Comparison of ENCODE assay signal across 25 cellular contexts in the genomic region with DNA sequence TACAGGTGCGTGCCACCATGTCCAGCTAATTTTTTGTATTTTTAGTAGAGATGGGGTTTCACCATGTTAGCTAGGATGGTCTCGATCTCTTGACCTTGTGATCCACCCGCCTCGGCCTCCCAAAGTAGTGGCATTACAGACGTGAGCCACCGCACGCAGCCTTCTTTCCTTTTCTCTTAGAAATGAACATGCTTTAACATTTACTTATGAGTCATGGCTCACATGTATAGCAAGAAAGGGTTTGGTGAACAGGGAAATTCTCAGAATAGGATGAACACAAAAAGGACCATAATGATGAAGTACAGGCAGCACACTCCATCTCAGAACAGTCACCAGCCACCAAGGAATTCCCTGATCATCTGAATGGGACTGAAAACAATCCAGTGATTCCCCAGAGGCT. TPM values are rescaled to one million over a fixed set of nuclear protein-coding genes. Genes with fewer than 3 reads are reported as not detected.
DNase-seq lines count a peak whose midpoint lies in the region; ATAC-seq, FAIRE-seq and TF ChIP-seq lines count a peak whose summit lies in the region.
"Had no signal": no experiment of that assay in that cellular context is flagged by ENCODE, and none has a peak within 500 bp of the region (broad histone marks: within the 10 kb centered on the region; RNA-seq: fewer than 3 reads in every experiment).

No MANE protein-coding gene starts in this region.

- no peak overlapping the region for H2BK120ac ChIP-seq in neuronal stem cell (ENCODE audit: low read depth, low read length)

- no CpG with 5 or more reads among the region's 7 CpGs for WGBS in neuronal stem cell (ENCODE audit: extremely low coverage in 2 of 2, insufficient read length in 2 of 2, insufficient replicate concordance in 1 of 2), 2 donors
- WGBS in small intestine, 3 donors: 94 to 97% (median 95%) methylated on average over 7 of the region's 7 CpGs

- peak overlapping the region; percentile 26 for H3K4me3 Mint-ChIP-seq in natural killer cell treated with Interleukin-12 subunit alpha and Interleukin-12 subunit beta and Interleukin-15 and Interleukin-18, amount 100 ng/mL, for 72 hours
- no peak overlapping the region for H3K4me3 Mint-ChIP-seq in natural killer cell
- peak overlapping the region; percentile 58 for H3K4me3 Mint-ChIP-seq in activated T-helper 17 cell treated with anti-CD3 and anti-CD28 coated beads, Interleukin-2, amount 50 U/mL, for 72 hours
- H3K4me3 Mint-ChIP-seq: CD8-positive, alpha-beta memory T cell had no signal

- DNase-seq in activated CD4-positive, alpha-beta T cell treated with anti-CD3 and anti-CD28 coated beads for 48 hours: peak; percentile 9
- no peak for DNase-seq in activated CD4-positive, alpha-beta T cell treated with anti-CD3 and anti-CD28 coated beads for 1 hour
- DNase-seq in natural killer cell treated with Interleukin-12 subunit alpha and Interleukin-12 subunit beta and Interleukin-15 and Interleukin-18, amount 100 ng/mL, for 72 hours (ENCODE audit: low spot score): no peak
- DNase-seq in natural killer cell (no peak), neuronal stem cell (ENCODE audit: low spot score) (no peak), hypothalamus (lab: John Stamatoyannopoulos, UW) (no peak), small intestine (no peak)
- DNase-seq: AML-193; Calu3; CD8-positive, alpha-beta memory T cell; DMS153; GOT3; NCI-H1105; NCI-H146; NCI-H2029; NCI-H226; NCI-H524; NCI-H774; NK-92 treated with Interleukin-12 subunit alpha and Interleukin-12 subunit beta, amount 100 ng/mL, for 24 hours; SIG-M5 had no signal

- H3K4me1 ChIP-seq in neuronal stem cell (ENCODE audit: control insufficient read depth in 2 of 2, insufficient read depth in 1 of 2, low read depth in 1 of 2, low read length in 2 of 2) (no peaks in the 10 kb centered on the region), small intestine (ENCODE audit: control insufficient read depth in 2 of 2, insufficient read depth in 1 of 2, low read depth in 1 of 2, low read length in 1 of 2) (no peaks in the 10 kb centered on the region)

- no peak for FAIRE-seq in small intestine (lab: Jason Lieb, UNC)
- FAIRE-seq: GM18507, HTR-8/SVneo had no signal

- no peak overlapping the region for H2AK5ac ChIP-seq in neuronal stem cell (ENCODE audit: low read depth, low read length)

- no peak overlapping the region for H4K8ac ChIP-seq in neuronal stem cell (ENCODE audit: low read depth, low read length)

- H3K18ac ChIP-seq in neuronal stem cell (ENCODE audit: low read length): no peak overlapping the region

- no peak overlapping the region for H3K4me2 ChIP-seq in neuronal stem cell (ENCODE audit: insufficient read depth, low read length, poor library complexity, severe bottlenecking)

- no peak overlapping the region for H2BK5ac ChIP-seq in neuronal stem cell (ENCODE audit: low read length)

- TF ChIP-seq CTCF in natural killer cell (IDR thresholded peaks at IDR 0.05): no peak

- no peak overlapping the region for H2BK15ac ChIP-seq in neuronal stem cell (ENCODE audit: low read length)

- no peaks in the 10 kb centered on the region for H3K79me1 ChIP-seq in neuronal stem cell (ENCODE audit: low read depth, low read length)

- no peaks in the 10 kb centered on the region for H3K9me3 ChIP-seq in neuronal stem cell (replicated peaks in 1 of 2; ENCODE audit: control insufficient read depth in 2 of 2, insufficient read depth in 1 of 2, low read depth in 1 of 2, low read length in 2 of 2)
- H3K9me3 ChIP-seq in small intestine (ENCODE audit: control insufficient read depth, low read depth): no peaks in the 10 kb centered on the region

- H3K4ac ChIP-seq in neuronal stem cell (ENCODE audit: low read length): no peak overlapping the region

- H4K91ac ChIP-seq in neuronal stem cell (ENCODE audit: low read depth, low read length, poor library complexity): no peak overlapping the region

- H3K36me3 Mint-ChIP-seq in natural killer cell treated with Interleukin-12 subunit alpha and Interleukin-12 subunit beta and Interleukin-15 and Interleukin-18, amount 100 ng/mL, for 72 hours: no peaks in the 10 kb centered on the region
- H3K36me3 Mint-ChIP-seq in natural killer cell: no peaks in the 10 kb centered on the region
- peaks cover 6% of the 10 kb centered on the region for H3K36me3 Mint-ChIP-seq in activated T-helper 17 cell treated with anti-CD3 and anti-CD28 coated beads, Interleukin-2, amount 50 U/mL, for 72 hours (ENCODE audit: low read depth)
- H3K36me3 Mint-ChIP-seq: CD8-positive, alpha-beta memory T cell had no signal

- H2AFZ ChIP-seq in neuronal stem cell (ENCODE audit: low read length): no peak overlapping the region

- peak overlapping the region in 1 of 2 donors; percentile 53 for H3K27ac Mint-ChIP-seq in natural killer cell treated with Interleukin-12 subunit alpha and Interleukin-12 subunit beta and Interleukin-15 and Interleukin-18, amount 100 ng/mL, for 72 hours
- no peak overlapping the region for H3K27ac Mint-ChIP-seq in natural killer cell
- H3K27ac Mint-ChIP-seq in activated T-helper 17 cell treated with anti-CD3 and anti-CD28 coated beads, Interleukin-2, amount 50 U/mL, for 72 hours: peak overlapping the region; percentile 96
- H3K27ac Mint-ChIP-seq: CD8-positive, alpha-beta memory T cell had no signal

- no peak overlapping the region for H2BK12ac ChIP-seq in neuronal stem cell (ENCODE audit: low read length)

- H3K27ac ChIP-seq in neuronal stem cell (replicated peaks; ENCODE audit: low read length) (no peak overlapping the region), small intestine (ENCODE audit: low read depth in 1 of 2, low read length in 1 of 2) (no peak overlapping the region)
- H3K27ac ChIP-seq: C4-2B had no signal

- peaks cover 0 to 3% of the 10 kb centered on the region in 2 donors for H3K27me3 Mint-ChIP-seq in natural killer cell treated with Interleukin-12 subunit alpha and Interleukin-12 subunit beta and Interleukin-15 and Interleukin-18, amount 100 ng/mL, for 72 hours
- H3K27me3 Mint-ChIP-seq in natural killer cell (ENCODE audit: low read depth in 2 of 2): peaks cover 0 to 2% of the 10 kb centered on the region in 2 donors
- H3K27me3 Mint-ChIP-seq in activated T-helper 17 cell treated with anti-CD3 and anti-CD28 coated beads, Interleukin-2, amount 50 U/mL, for 72 hours: peaks cover 5% of the 10 kb centered on the region

- H3K4me3 ChIP-seq in neuronal stem cell (ENCODE audit: low read length in 2 of 2) (no peak overlapping the region), small intestine (ENCODE audit: low read depth in 1 of 2, low read length in 2 of 2) (no peak overlapping the region)

- no peak overlapping the region for H3K14ac ChIP-seq in neuronal stem cell (ENCODE audit: low read length)

- no peaks in the 10 kb centered on the region for H3K36me3 ChIP-seq in neuronal stem cell (replicated peaks in 1 of 2; ENCODE audit: control insufficient read depth in 2 of 2, insufficient read depth in 2 of 2, low read length in 2 of 2)
- H3K36me3 ChIP-seq in small intestine (ENCODE audit: control insufficient read depth in 2 of 2, insufficient read depth in 2 of 2, low read length in 2 of 2): no peaks in the 10 kb centered on the region

- no peak overlapping the region for H3K9ac ChIP-seq in neuronal stem cell (ENCODE audit: low read depth, low read length, poor library complexity)

- H3K9me3 Mint-ChIP-seq in natural killer cell treated with Interleukin-12 subunit alpha and Interleukin-12 subunit beta and Interleukin-15 and Interleukin-18, amount 100 ng/mL, for 72 hours: no peaks in the 10 kb centered on the region
- no peaks in the 10 kb centered on the region for H3K9me3 Mint-ChIP-seq in natural killer cell
- peaks cover 5% of the 10 kb centered on the region for H3K9me3 Mint-ChIP-seq in activated T-helper 17 cell treated with anti-CD3 and anti-CD28 coated beads, Interleukin-2, amount 50 U/mL, for 72 hours
- H3K9me3 Mint-ChIP-seq: CD8-positive, alpha-beta memory T cell had no signal

- no peaks in the 10 kb centered on the region for H3K27me3 ChIP-seq in neuronal stem cell (ENCODE audit: control insufficient read depth in 3 of 3, insufficient read depth in 3 of 3, low read depth in 1 of 3, low read length in 3 of 3)
- H3K27me3 ChIP-seq in small intestine (ENCODE audit: control insufficient read depth in 2 of 2, insufficient read depth in 2 of 2, low read length in 2 of 2): peaks cover 0 to 4% of the 10 kb centered on the region in 2 donors

- H3K23ac ChIP-seq in neuronal stem cell (ENCODE audit: low read depth, low read length, poor library complexity): no peak overlapping the region

- intact Hi-C loops in natural killer cell (cut with micrococcal nuclease): no loop called here

- ATAC-seq in natural killer cell treated with Interleukin-12 subunit alpha and Interleukin-12 subunit beta and Interleukin-15 and Interleukin-18, amount 100 ng/mL, for 72 hours: peak in 1 of 2 donors; percentile 60
- ATAC-seq in natural killer cell: no peak
- peak; percentile 90 for ATAC-seq in activated T-helper 17 cell treated with anti-CD3 and anti-CD28 coated beads, Interleukin-2, amount 50 U/mL, for 72 hours (replicated peaks)
- ATAC-seq: Panc1 had no signal

- no peaks in the 10 kb centered on the region for H3K4me1 Mint-ChIP-seq in natural killer cell treated with Interleukin-12 subunit alpha and Interleukin-12 subunit beta and Interleukin-15 and Interleukin-18, amount 100 ng/mL, for 72 hours (ENCODE audit: low read depth in 2 of 2)
- no peaks in the 10 kb centered on the region for H3K4me1 Mint-ChIP-seq in natural killer cell
- peaks cover 7% of the 10 kb centered on the region for H3K4me1 Mint-ChIP-seq in activated T-helper 17 cell treated with anti-CD3 and anti-CD28 coated beads, Interleukin-2, amount 50 U/mL, for 72 hours
- H3K4me1 Mint-ChIP-seq: CD8-positive, alpha-beta memory T cell had no signal

RNA-seq across cellular contexts. Expression of a gene that starts 9.3 kb away (rescaled TPM):
- 10 to 100 TPM; 12.2 to 13.8 TPM for total RNA-seq in natural killer cell treated with Interleukin-12 subunit alpha and Interleukin-12 subunit beta and Interleukin-15 and Interleukin-18, amount 100 ng/mL, for 72 hours
- 10 to 100 TPM; 17.5 to 24.2 (median 20.7) TPM for total RNA-seq in natural killer cell
- 10 to 100 TPM; 14.4 to 16.3 TPM for total RNA-seq in activated T-helper 17 cell treated with anti-CD3 and anti-CD28 coated beads, Interleukin-2, amount 50 U/mL, for 72 hours
- polyA plus RNA-seq in neuronal stem cell (2013, experiment 1 of 2): 8.8 TPM
- polyA plus RNA-seq in neuronal stem cell (2013, experiment 2 of 2): 9.3 TPM
- polyA plus RNA-seq in small intestine: 1 to 10 TPM; 5.2 to 9.7 (median 8.1) TPM

RNA-seq across cellular contexts. Expression of a gene that starts 30.3 kb away (rescaled TPM):
- total RNA-seq in natural killer cell treated with Interleukin-12 subunit alpha and Interleukin-12 subunit beta and Interleukin-15 and Interleukin-18, amount 100 ng/mL, for 72 hours: 10 to 100 TPM; 40.5 to 69.8 TPM
- total RNA-seq in natural killer cell: 10 to 100 TPM; 12.1 to 23.3 (median 18.2) TPM
- 10 to 100 TPM; 77.7 to 83.1 TPM for total RNA-seq in activated T-helper 17 cell treated with anti-CD3 and anti-CD28 coated beads, Interleukin-2, amount 50 U/mL, for 72 hours
- polyA plus RNA-seq in neuronal stem cell (2013, experiment 1 of 2): 14.9 TPM
- 13.3 TPM for polyA plus RNA-seq in neuronal stem cell (2013, experiment 2 of 2)
- polyA plus RNA-seq in small intestine: 10 to 100 TPM; 15.7 to 25.0 (median 15.9) TPM
